In the genomic region with DNA sequence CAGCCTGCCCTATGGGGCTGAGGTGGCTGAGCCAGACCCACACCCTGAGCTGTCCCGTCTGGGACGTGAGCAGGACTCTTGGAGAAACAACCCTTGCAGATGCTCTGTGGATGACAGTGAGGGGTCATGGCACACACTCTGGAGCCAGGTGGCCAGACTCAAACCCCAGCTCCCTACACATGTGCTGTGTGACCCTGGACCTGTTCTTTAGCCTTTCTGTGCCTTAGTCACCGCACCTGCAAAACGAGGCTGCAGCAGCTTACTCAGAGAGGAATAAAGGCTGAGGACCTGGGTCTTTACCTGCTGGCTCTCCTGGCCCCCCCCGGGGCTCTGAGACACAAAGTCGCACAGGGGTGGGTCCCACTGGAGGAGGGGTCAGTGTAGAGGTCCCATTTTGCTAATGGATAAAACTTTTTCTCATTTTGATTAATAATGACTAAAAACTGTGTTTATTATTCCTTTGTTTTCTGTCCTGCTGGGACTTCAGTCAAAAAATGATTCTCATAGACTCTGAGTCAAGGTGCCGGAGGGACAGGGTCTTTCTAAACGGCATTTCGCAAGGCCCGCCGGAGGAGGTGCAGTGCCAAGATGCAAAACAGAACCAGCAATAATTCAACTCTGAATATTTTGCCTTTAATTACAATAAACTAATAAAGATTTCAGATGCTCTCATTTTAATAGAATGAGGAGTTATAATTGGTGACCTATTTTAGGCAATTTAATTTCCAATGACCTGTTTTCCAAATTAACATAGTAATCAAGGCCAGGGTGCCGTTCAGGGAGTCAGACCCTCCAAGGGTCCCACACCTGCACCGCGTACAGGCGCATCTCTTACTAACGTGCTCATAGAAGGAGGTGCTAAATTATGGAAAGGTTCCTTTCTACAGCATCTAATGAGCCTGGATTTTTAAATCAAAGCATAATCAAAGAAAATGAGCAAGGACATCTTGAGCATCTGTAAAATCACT, we compare ENCODE assay signal across 19 cellular contexts.
DNase-seq lines count a peak whose midpoint lies in the region; ATAC-seq, FAIRE-seq and TF ChIP-seq lines count a peak whose summit lies in the region.
"Had no signal": no experiment of that assay in that cellular context is flagged by ENCODE, and none has a peak within 500 bp of the region (broad histone marks: within the 10 kb centered on the region; RNA-seq: fewer than 3 reads in every experiment).

No MANE protein-coding gene starts in this region.

- POLR2A ChIA-PET in Panc1 (lab: Charles Lee) (no interaction called here), HepG2 (lab: Yijun Ruan, JAX) (no interaction called here)

- intact Hi-C loops in Panc1 (cut with micrococcal nuclease; ENCODE audit: unreplicated experiment): no loop called here
- intact Hi-C loops in HepG2 (cut with micrococcal nuclease; ENCODE audit: unreplicated experiment): loop anchor here (2.0 kb wide), 1 partner anchor 43 kb away; no protein-coding TSS in a partner anchor
- intact Hi-C loops in spleen (cut with DNase I; ENCODE audit: low total_unique reads): no loop called here

- ATAC-seq in Panc1: peak; percentile 9; the same call in 1 of the 2 replicates
- no peak for ATAC-seq in HepG2
- ATAC-seq: CD8-positive, alpha-beta T cell had no signal

- peaks cover 2% of the 10 kb centered on the region for H3K9me3 ChIP-seq in BLaER1
- H3K9me3 ChIP-seq in Panc1 (ENCODE audit: control insufficient read depth, insufficient read depth, low read depth, low read length): no peaks in the 10 kb centered on the region
- H3K9me3 ChIP-seq in HepG2 (ENCODE audit: low read length): peaks cover 1% of the 10 kb centered on the region
- peaks cover 0 to 4% (median 4%) of the 10 kb centered on the region in 8 donors for H3K9me3 ChIP-seq in spleen

- peak overlapping the region; percentile 95 for H3K9ac ChIP-seq in BLaER1
- no peak overlapping the region for H3K9ac ChIP-seq in HepG2 (ENCODE audit: insufficient read depth, low read depth, low read length)

- WGBS in HepG2 (ENCODE audit: low lambda C conversion rate): 15% methylated on average over 16 of the region's 16 CpGs
- 75 to 80% (median 78%) methylated on average over 14 to 16 of the region's 16 CpGs for WGBS in spleen, 5 donors

- DNase-seq in Panc1 (ENCODE audit: low read depth, low spot score): no peak
- no peak for DNase-seq in HepG2 (ENCODE audit: low spot score)
- DNase-seq in spleen: peak; percentile 60
- no peak for DNase-seq in CD1c-positive myeloid dendritic cell (ENCODE audit: extremely low spot score)
- no peak for DNase-seq in medulla oblongata (ENCODE audit: extremely low spot score)
- no peak for DNase-seq in NCI-H1105 treated with DMSO at 0.1 percent for 48 hours (lab: John Stamatoyannopoulos, UW)
- DNase-seq: C1 segment of cervical spinal cord; CD8-positive, alpha-beta T cell; COR-L47; DMS153; DMS79 treated with DMSO at 0.1 percent for 48 hours; EL; H7; IMR-90 had no signal

- no peaks in the 10 kb centered on the region for H3K27me3 ChIP-seq in BLaER1
- no peaks in the 10 kb centered on the region for H3K27me3 ChIP-seq in Panc1 (ENCODE audit: control insufficient read depth, insufficient read depth, low read length)
- peaks cover 29 to 89% of the 10 kb centered on the region in 2 experiments for H3K27me3 ChIP-seq in HepG2 (ENCODE audit: control insufficient read depth in 1 of 2, insufficient read depth in 2 of 2, low read length in 2 of 2)
- peaks cover 0 to 92% (median 42%) of the 10 kb centered on the region in 7 donors for H3K27me3 ChIP-seq in spleen (replicated peaks in 1 of 7)

- peak overlapping the region; percentile 100 for H3K27ac ChIP-seq in BLaER1
- H3K27ac ChIP-seq in Panc1 (ENCODE audit: low read length): no peak overlapping the region
- no peak overlapping the region for H3K27ac ChIP-seq in HepG2 (ENCODE audit: extremely low read length, insufficient read depth, low read length)
- H3K27ac ChIP-seq in spleen: no peak overlapping the region

- no peak for TF ChIP-seq RAD21 in HepG2 (CRISPR knock-in tag; IDR thresholded peaks at IDR 0.05)

- CTCF ChIA-PET in Panc1 (lab: Charles Lee): no interaction called here
- CTCF ChIA-PET in HepG2 (lab: Yijun Ruan, JAX; ENCODE audit: low intra/inter-chr PET ratio, low total read pairs): no interaction called here

- H2AFZ ChIP-seq in HepG2 (ENCODE audit: low read length): no peak overlapping the region
- H2AFZ ChIP-seq: GM23338 had no signal

- no peak for FAIRE-seq in HepG2 (lab: Jason Lieb, UNC)
- FAIRE-seq: D721Med, G401.6, GM12891 had no signal

- H3K4me2 ChIP-seq in BLaER1: peak overlapping the region; percentile 99
- no peak overlapping the region for H3K4me2 ChIP-seq in HepG2 (ENCODE audit: low read depth, low read length)
- H3K4me2 ChIP-seq: GM23338 had no signal

- no peaks in the 10 kb centered on the region for H3K79me2 ChIP-seq in HepG2 (ENCODE audit: insufficient read depth, low read length)

- peaks cover 82% of the 10 kb centered on the region for H3K4me1 ChIP-seq in BLaER1
- no peaks in the 10 kb centered on the region for H3K4me1 ChIP-seq in Panc1 (ENCODE audit: control insufficient read depth, insufficient read depth, low read length)
- no peaks in the 10 kb centered on the region for H3K4me1 ChIP-seq in HepG2 (ENCODE audit: insufficient read depth, low read length)
- no peaks in the 10 kb centered on the region for H3K4me1 ChIP-seq in spleen

- H3K36me3 ChIP-seq in BLaER1: no peaks in the 10 kb centered on the region
- no peaks in the 10 kb centered on the region for H3K36me3 ChIP-seq in Panc1 (ENCODE audit: control insufficient read depth, insufficient read depth, low read length)
- H3K36me3 ChIP-seq in HepG2 (replicated peaks in 1 of 2; ENCODE audit: control insufficient read depth in 1 of 2, insufficient read depth in 2 of 2, low read length in 2 of 2): no peaks in the 10 kb centered on the region
- H3K36me3 ChIP-seq in spleen: no peaks in the 10 kb centered on the region

- TF ChIP-seq POLR2A in HepG2 (IDR thresholded peaks at IDR 0.05; ENCODE audit: insufficient read depth in 1 of 2, low read depth in 2 of 2, low read length in 2 of 2): no peak
- TF ChIP-seq POLR2A in spleen (IDR thresholded peaks at IDR 0.05): no peak

- peak overlapping the region; percentile 68 for H3K4me3 ChIP-seq in BLaER1
- no peak overlapping the region for H3K4me3 ChIP-seq in Panc1 (ENCODE audit: low read depth in 2 of 2, low read length in 2 of 2)
- H3K4me3 ChIP-seq in HepG2 (replicated peaks in 1 of 3; ENCODE audit: insufficient read depth in 1 of 3, low read depth in 2 of 3, low read length in 3 of 3): no peak overlapping the region
- H3K4me3 ChIP-seq in spleen: no peak overlapping the region
- H3K4me3 ChIP-seq: GM23338 had no signal

- H4K20me1 ChIP-seq in BLaER1 (no peaks in the 10 kb centered on the region), HepG2 (ENCODE audit: insufficient read depth, low read length) (peaks cover 2% of the 10 kb centered on the region; the same call in 1 of the 2 replicates)

- TF ChIP-seq EP300 in HepG2 (IDR thresholded peaks at IDR 0.05; ENCODE audit: low read depth in 2 of 2, low read length in 2 of 2) (no peak), HepG2 (CRISPR knock-in tag; IDR thresholded peaks at IDR 0.05; ENCODE audit: borderline replicate concordance) (no peak)

- TF ChIP-seq CTCF in Panc1 (IDR thresholded peaks at IDR 0.05) (no peak), HepG2 (CRISPR knock-in tag; IDR thresholded peaks at IDR 0.05) (no peak), spleen (IDR thresholded peaks at IDR 0.05 in 8 of 11, conservative IDR thresholded peaks at IDR 0.05 in 3 of 11) (no peak)

- BruUV-seq in Panc1 (replicated peaks; lab: Mats Ljungman, UMichigan) (no TSS peak), HepG2 (replicated peaks; lab: Mats Ljungman, UMichigan) (no TSS peak)

- in situ Hi-C loops in Panc1 (cut with HindIII; ENCODE audit: low pct_unique_long_range_greater_than_20kb, low sequenced_read_pairs): no loop called here
- in situ Hi-C loops in HepG2 (cut with HindIII; ENCODE audit: extremely low pct_ligation_motif_present, low pct_unique_long_range_greater_than_20kb): no loop called here

TF ChIP-seq in HepG2, 621 proteins besides CTCF, POLR2A, EP300 and RAD21:
- TF ChIP-seq ZNF768 (CRISPR knock-in tag; IDR thresholded peaks at IDR 0.05) (peak; percentile 82), ZFP36L1 (CRISPR knock-in tag; IDR thresholded peaks at IDR 0.05) (no peak)
